17 cellular contexts compared by ENCODE assay signal in the genomic region with DNA sequence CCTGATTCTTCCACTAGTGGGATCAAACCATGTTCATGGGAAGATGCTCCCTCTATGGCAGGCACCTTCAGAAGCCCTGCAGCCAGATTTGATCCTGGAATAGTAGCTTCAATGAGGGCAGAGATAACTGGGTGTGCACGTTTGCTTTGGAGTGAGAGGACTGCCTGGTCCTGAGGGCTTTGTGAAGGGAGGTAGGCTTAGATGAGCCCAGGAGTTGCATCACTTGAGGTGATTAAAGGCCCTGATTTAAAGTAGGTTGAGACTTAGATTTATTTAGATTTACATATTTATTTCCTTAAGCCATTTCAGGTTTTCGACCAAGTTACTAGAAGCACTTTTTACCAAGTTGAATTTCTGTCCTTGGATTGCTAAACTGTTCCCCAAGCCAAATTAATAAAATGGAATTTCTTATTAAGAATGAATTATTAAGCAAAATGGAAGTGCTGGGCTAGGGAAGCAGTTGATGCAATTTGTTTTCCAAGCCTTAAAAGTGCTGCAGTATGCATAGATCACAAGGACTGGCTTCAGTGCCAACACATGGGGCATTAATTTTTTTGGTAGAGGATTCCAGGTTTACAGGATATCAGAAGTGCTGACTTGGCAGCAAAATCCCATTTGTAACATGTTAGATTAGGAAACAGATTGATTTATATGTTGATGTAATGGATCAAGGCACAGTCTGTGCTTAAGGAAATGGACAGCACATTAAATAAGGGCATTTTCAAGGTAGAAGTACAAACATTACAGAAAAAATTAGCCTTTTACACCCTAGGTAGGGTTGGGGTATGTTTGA. TPM values are rescaled to one million over a fixed set of nuclear protein-coding genes. Genes with fewer than 3 reads are reported as not detected.
DNase-seq lines count a peak whose midpoint lies in the region; ATAC-seq and TF ChIP-seq lines count a peak whose summit lies in the region.
"Had no signal": no experiment of that assay in that cellular context is flagged by ENCODE, and none has a peak within 500 bp of the region (broad histone marks: within the 10 kb centered on the region; RNA-seq: fewer than 3 reads in every experiment).

No MANE protein-coding gene starts in this region.

- H3K27ac Mint-ChIP-seq in CD14-positive monocyte: peak overlapping the region in 6 of 7 donors; percentile 56 to 82 (median 74)
- H3K27ac Mint-ChIP-seq in endothelial cell (ENCODE audit: unreplicated experiment): peak overlapping the region; percentile 32
- H3K27ac Mint-ChIP-seq in nephron progenitor cell: peak overlapping the region; percentile 62
- H3K27ac Mint-ChIP-seq in activated naive CD4-positive, alpha-beta T cell treated with anti-CD3 and anti-CD28 coated beads, Interleukin-2, amount 50 U/mL, for 72 hours: no peak overlapping the region

- H3K27me3 ChIP-seq in MM.1S (replicated peaks; ENCODE audit: insufficient read depth, low read length): no peaks in the 10 kb centered on the region
- H3K27me3 ChIP-seq: BE2C had no signal

- no peaks in the 10 kb centered on the region for H3F3A ChIP-seq in MM.1S (ENCODE audit: insufficient read depth, low read length)

- H4K20me1 ChIP-seq in MM.1S (ENCODE audit: insufficient read depth, low read length): no peaks in the 10 kb centered on the region

- H3K27ac ChIP-seq in MM.1S (ENCODE audit: low read length): no peak overlapping the region

- no peaks in the 10 kb centered on the region for H3K9me3 Mint-ChIP-seq in CD14-positive monocyte
- H3K9me3 Mint-ChIP-seq in endothelial cell (ENCODE audit: unreplicated experiment): no peaks in the 10 kb centered on the region
- H3K9me3 Mint-ChIP-seq in nephron progenitor cell: peaks cover 30% of the 10 kb centered on the region
- peaks cover 0 to 3% of the 10 kb centered on the region in 2 donors for H3K9me3 Mint-ChIP-seq in activated naive CD4-positive, alpha-beta T cell treated with anti-CD3 and anti-CD28 coated beads, Interleukin-2, amount 50 U/mL, for 72 hours

- no peak for DNase-seq in CD14-positive monocyte (ENCODE audit: low spot score)
- DNase-seq in NCI-H446 (lab: John Stamatoyannopoulos, UW): peak; percentile 41 to 73
- DNase-seq in endothelial cell (ENCODE audit: low spot score): no peak
- DNase-seq in nephron progenitor cell: no peak
- DNase-seq in MM.1S: no peak
- no peak for DNase-seq in activated naive CD4-positive, alpha-beta T cell treated with anti-CD3 and anti-CD28 coated beads, Interleukin-2, amount 50 U/mL, for 72 hours (ENCODE audit: low spot score in 2 of 2)
- DNase-seq: activated CD4-positive, CD25-positive, alpha-beta regulatory T cell; activated T-cell treated with anti-CD3 and anti-CD28 coated beads for 4 hours; BE2C; effector CD8-positive, alpha-beta T cell; hypothalamus; NCI-H1436 treated with DMSO at 0.1 percent for 48 hours; NCI-H774; nucleus accumbens had no signal

- H3K9ac ChIP-seq in MM.1S (ENCODE audit: low read length): no peak overlapping the region

- ATAC-seq in HG02763 (IDR thresholded peaks at IDR 0.05; ENCODE audit: unreplicated experiment): no peak
- no peak for ATAC-seq in HG03565 (IDR thresholded peaks at IDR 0.05; ENCODE audit: unreplicated experiment)
- ATAC-seq in activated naive CD4-positive, alpha-beta T cell treated with anti-CD3 and anti-CD28 coated beads, Interleukin-2, amount 50 U/mL, for 72 hours: no peak

- H3K4me3 Mint-ChIP-seq in CD14-positive monocyte (no peak overlapping the region), endothelial cell (ENCODE audit: unreplicated experiment) (no peak overlapping the region), nephron progenitor cell (no peak overlapping the region)

- peaks cover 75% of the 10 kb centered on the region for H3K4me1 Mint-ChIP-seq in CD14-positive monocyte
- peaks cover 46% of the 10 kb centered on the region for H3K4me1 Mint-ChIP-seq in endothelial cell (ENCODE audit: unreplicated experiment)
- H3K4me1 Mint-ChIP-seq in nephron progenitor cell: peaks cover 29% of the 10 kb centered on the region

- no peaks in the 10 kb centered on the region for H3K79me2 ChIP-seq in MM.1S (ENCODE audit: low read length)

- H3K4me1 ChIP-seq in MM.1S (ENCODE audit: low read length): no peaks in the 10 kb centered on the region
- H3K4me1 ChIP-seq: HAP-1 had no signal

- no peak overlapping the region for H2AFZ ChIP-seq in MM.1S (ENCODE audit: low read length)

- no peaks in the 10 kb centered on the region for H3K36me3 ChIP-seq in MM.1S (replicated peaks; ENCODE audit: insufficient read depth, low read length)
- H3K36me3 ChIP-seq: BE2C, HAP-1 had no signal

- no peaks in the 10 kb centered on the region for H3K9me2 ChIP-seq in MM.1S (replicated peaks; ENCODE audit: insufficient read depth, low read length)

- no peaks in the 10 kb centered on the region for H3K27me3 Mint-ChIP-seq in CD14-positive monocyte (ENCODE audit: low read depth in 3 of 3)
- no peaks in the 10 kb centered on the region for H3K27me3 Mint-ChIP-seq in endothelial cell (ENCODE audit: unreplicated experiment)
- H3K27me3 Mint-ChIP-seq in nephron progenitor cell (ENCODE audit: low read depth, poor library complexity): no peaks in the 10 kb centered on the region

- no peak for TF ChIP-seq CTCF in CD14-positive monocyte (IDR thresholded peaks at IDR 0.05)
- TF ChIP-seq CTCF in endothelial cell (IDR thresholded peaks at IDR 0.05; ENCODE audit: unreplicated experiment): no peak
- TF ChIP-seq CTCF in nephron progenitor cell (IDR thresholded peaks at IDR 0.05): no peak
- no peak for TF ChIP-seq CTCF in MM.1S (IDR thresholded peaks at IDR 0.05; ENCODE audit: low read length)

- H3K9me3 ChIP-seq in MM.1S (replicated peaks; ENCODE audit: insufficient read depth, low read length): no peaks in the 10 kb centered on the region
- H3K9me3 ChIP-seq: BE2C, HAP-1 had no signal

- intact Hi-C loops in CD14-positive monocyte (cut with micrococcal nuclease): no loop called here

- H3K36me3 Mint-ChIP-seq in CD14-positive monocyte: peaks cover 11 to 15% of the 10 kb centered on the region in 2 donors
- H3K36me3 Mint-ChIP-seq in endothelial cell (ENCODE audit: low read depth, unreplicated experiment): peaks cover 18% of the 10 kb centered on the region
- H3K36me3 Mint-ChIP-seq in nephron progenitor cell (ENCODE audit: low read depth): peaks cover 64% of the 10 kb centered on the region
- peaks cover 0 to 13% of the 10 kb centered on the region in 2 donors for H3K36me3 Mint-ChIP-seq in activated naive CD4-positive, alpha-beta T cell treated with anti-CD3 and anti-CD28 coated beads, Interleukin-2, amount 50 U/mL, for 72 hours

- no peak overlapping the region for H3K4me2 ChIP-seq in MM.1S (ENCODE audit: low read depth, low read length)

- H3K4me3 ChIP-seq in MM.1S (ENCODE audit: low read length): no peak overlapping the region
- H3K4me3 ChIP-seq: HAP-1 had no signal

RNA-seq across cellular contexts. Expression of a gene that starts 33.0 kb away (rescaled TPM):
- polyA plus RNA-seq in CD14-positive monocyte: 100 to 1,000 TPM; 486 to 591 TPM
- total RNA-seq in endothelial cell (ENCODE audit: unreplicated experiment): 815 TPM
- 10 to 100 TPM; 30.3 to 32.2 TPM for total RNA-seq in activated naive CD4-positive, alpha-beta T cell treated with anti-CD3 and anti-CD28 coated beads, Interleukin-2, amount 50 U/mL, for 72 hours

RNA-seq across cellular contexts. Expression of a gene that starts 56.9 kb away (rescaled TPM):
- 10 to 100 TPM; 13.3 to 23.6 TPM for polyA plus RNA-seq in CD14-positive monocyte
- total RNA-seq in endothelial cell (ENCODE audit: unreplicated experiment): 8.7 TPM
- under 1 TPM in 1 of 2 donors, not detected in 1; 0.10 TPM for total RNA-seq in activated naive CD4-positive, alpha-beta T cell treated with anti-CD3 and anti-CD28 coated beads, Interleukin-2, amount 50 U/mL, for 72 hours

Comparison
In these comparisons a context has a peak if more than half of its experiments do, and no peak if none do; other contexts are left out.
1. DNase-seq: peak in NCI-H446 (2 of 2); none in CD14-positive monocyte (single experiment), endothelial cell (single experiment), nephron progenitor cell (single experiment), MM.1S (single experiment) and activated naive CD4-positive, alpha-beta T cell treated with anti-CD3 and anti-CD28 coated beads, Interleukin-2, amount 50 U/mL, for 72 hours (0 of 2).
2. H3K27ac Mint-ChIP-seq: peak in CD14-positive monocyte (6 of 7), endothelial cell (single experiment) and nephron progenitor cell (single experiment); none in activated naive CD4-positive, alpha-beta T cell treated with anti-CD3 and anti-CD28 coated beads, Interleukin-2, amount 50 U/mL, for 72 hours (0 of 2).
3. RNA of a gene that starts 33.0 kb away (total RNA-seq): 815 TPM in endothelial cell (single experiment); 30.3 to 32.2 TPM in activated naive CD4-positive, alpha-beta T cell treated with anti-CD3 and anti-CD28 coated beads, Interleukin-2, amount 50 U/mL, for 72 hours; every median in the first group is over 10 times any median in the second.